25 cellular contexts compared by ENCODE assay signal in the genomic region with DNA sequence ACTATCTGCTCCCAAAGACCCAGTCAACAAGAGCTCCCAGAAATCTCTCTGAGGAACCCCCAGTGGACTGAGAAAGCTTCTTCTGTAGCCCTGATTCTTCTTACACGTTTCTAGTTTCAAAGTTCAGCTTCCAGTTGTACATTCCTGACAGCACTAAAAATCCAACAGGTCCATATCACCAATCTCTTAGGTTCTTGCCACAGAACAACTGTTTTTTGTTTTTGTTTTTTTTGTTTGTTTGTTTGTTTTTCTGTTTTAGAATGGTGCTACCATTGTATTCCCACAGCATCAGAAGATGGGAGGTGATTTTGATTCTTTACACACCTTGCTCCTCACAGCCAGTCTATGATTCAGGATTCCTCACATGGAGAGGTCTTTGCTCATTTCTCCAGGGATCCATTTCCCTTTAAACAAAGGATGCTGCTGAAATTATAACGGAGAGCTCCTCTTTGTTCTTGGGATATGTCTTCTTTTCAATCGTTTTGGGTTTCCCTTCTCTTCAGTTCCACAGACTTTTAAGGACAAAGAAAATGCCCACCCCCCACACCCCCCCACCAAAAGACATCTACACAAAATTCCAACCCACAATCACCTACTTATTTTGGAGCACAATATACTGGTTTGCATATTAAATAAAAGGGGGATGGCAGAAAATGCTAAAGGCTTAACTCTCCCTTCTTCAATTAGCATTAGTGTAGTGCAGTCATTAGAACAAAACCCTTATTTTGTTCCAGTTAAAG. TPM values are rescaled to one million over a fixed set of nuclear protein-coding genes. Genes with fewer than 3 reads are reported as not detected.
DNase-seq lines count a peak whose midpoint lies in the region; ATAC-seq, FAIRE-seq and TF ChIP-seq lines count a peak whose summit lies in the region.
"Had no signal": no experiment of that assay in that cellular context is flagged by ENCODE, and none has a peak within 500 bp of the region (broad histone marks: within the 10 kb centered on the region; RNA-seq: fewer than 3 reads in every experiment).

No MANE protein-coding gene starts in this region.

- no peak overlapping the region for H3K9ac ChIP-seq in PC-3 (ENCODE audit: low read length)
- H3K9ac ChIP-seq: BLaER1 treated with 17β-estradiol and CSF1 and Interleukin-3, amounts not matched to agents 10 nM and 100 nM had no signal

- H3K36me3 ChIP-seq in urinary bladder (ENCODE audit: insufficient read depth): no peaks in the 10 kb centered on the region
- no peaks in the 10 kb centered on the region for H3K36me3 ChIP-seq in PC-3 (ENCODE audit: low read depth, low read length)
- H3K36me3 ChIP-seq: BLaER1 treated with 17β-estradiol and CSF1 and Interleukin-3, amounts not matched to agents 10 nM and 100 nM had no signal

- no peak for ATAC-seq in natural killer cell treated with Interleukin-12 subunit alpha and Interleukin-12 subunit beta and Interleukin-15 and Interleukin-18, amount 100 ng/mL, for 72 hours
- ATAC-seq in natural killer cell (no peak), PC-3 (no peak)

- H2AFZ ChIP-seq in PC-3 (ENCODE audit: low read length): no peak overlapping the region

- BruUV-seq in PC-3 (replicated peaks; lab: Mats Ljungman, UMichigan): no TSS peak

- H4K20me1 ChIP-seq in PC-3 (ENCODE audit: low read length): no peaks in the 10 kb centered on the region
- H4K20me1 ChIP-seq: BLaER1 treated with 17β-estradiol and CSF1 and Interleukin-3, amounts not matched to agents 10 nM and 100 nM had no signal

- no peaks in the 10 kb centered on the region for H3F3A ChIP-seq in PC-3 (ENCODE audit: low read length, unreplicated experiment)

- no peaks in the 10 kb centered on the region for H3K9me3 Mint-ChIP-seq in natural killer cell treated with Interleukin-12 subunit alpha and Interleukin-12 subunit beta and Interleukin-15 and Interleukin-18, amount 100 ng/mL, for 72 hours
- H3K9me3 Mint-ChIP-seq in natural killer cell (peaks cover 0 to 2% of the 10 kb centered on the region in 2 donors), brain (peaks cover 2 to 15% (median 3%) of the 10 kb centered on the region in 5 experiments), mesothelial cell of epicardium (peaks cover 10% of the 10 kb centered on the region)

- peak overlapping the region; percentile 11 to 46 for H3K27ac Mint-ChIP-seq in natural killer cell treated with Interleukin-12 subunit alpha and Interleukin-12 subunit beta and Interleukin-15 and Interleukin-18, amount 100 ng/mL, for 72 hours
- H3K27ac Mint-ChIP-seq in natural killer cell (no peak overlapping the region), brain (peak overlapping the region in 3 of 5 experiments; percentile 12 to 60 (median 32)), mesothelial cell of epicardium (peak overlapping the region; percentile 14)

- DNase-seq in natural killer cell treated with Interleukin-12 subunit alpha and Interleukin-12 subunit beta and Interleukin-15 and Interleukin-18, amount 100 ng/mL, for 72 hours (ENCODE audit: low spot score): no peak
- no peak for DNase-seq in natural killer cell
- DNase-seq in mesothelial cell of epicardium (ENCODE audit: low spot score in 2 of 2, unreplicated experiment in 2 of 2): no peak
- no peak for DNase-seq in NCI-H82 (lab: John Stamatoyannopoulos, UW)
- no peak for DNase-seq in frontal cortex (ENCODE audit: low spot score in 2 of 2)
- no peak for DNase-seq in PC-3
- DNase-seq: activated CD4-positive, alpha-beta T cell treated with anti-CD3 and anti-CD28 coated beads, Interleukin-2, amount 50 U/mL, for 1 hour; activated CD8-positive, alpha-beta memory T cell treated with anti-CD3 and anti-CD28 coated beads, Interleukin-2, amount 50 U/mL, for 48 hours; activated gamma-delta T cell; cerebellar nuclear complex; effector CD8-positive, alpha-beta T cell; glutamatergic neuron; KBM-7; naive B cell; NCI-H1092; NCI-H2029 treated with DMSO at 0.1 percent for 48 hours; NCI-H510A; SHP77; small intestine; stimulated activated CD4-positive, alpha-beta T cell treated with anti-CD3 and anti-CD28 coated beads, Interleukin-4, amount 100 ng/mL, for 1 hour had no signal

- POLR2A ChIA-PET in PC-3 (lab: Charles Lee; ENCODE audit: unreplicated experiment): no interaction called here

- H3K27me3 ChIP-seq in PC-3 (ENCODE audit: low read length): no peaks in the 10 kb centered on the region
- H3K27me3 ChIP-seq: BLaER1 treated with 17β-estradiol and CSF1 and Interleukin-3, amounts not matched to agents 10 nM and 100 nM had no signal

- CTCF ChIA-PET in PC-3 (lab: Charles Lee): no interaction called here

- H3K9me2 ChIP-seq in PC-3 (replicated peaks; ENCODE audit: low read length): no peaks in the 10 kb centered on the region

- WGBS in urinary bladder: 78% methylated on average over 3 of the region's 3 CpGs

- H3K4me1 Mint-ChIP-seq in natural killer cell treated with Interleukin-12 subunit alpha and Interleukin-12 subunit beta and Interleukin-15 and Interleukin-18, amount 100 ng/mL, for 72 hours (ENCODE audit: low read depth in 2 of 2): peaks cover 8 to 12% of the 10 kb centered on the region in 2 donors
- H3K4me1 Mint-ChIP-seq in natural killer cell: peaks cover 4% of the 10 kb centered on the region in 2 donors
- peaks cover 37% of the 10 kb centered on the region for H3K4me1 Mint-ChIP-seq in brain
- H3K4me1 Mint-ChIP-seq in mesothelial cell of epicardium: peaks cover 37% of the 10 kb centered on the region

- no peak overlapping the region for H3K4me3 ChIP-seq in urinary bladder (ENCODE audit: low read depth, low read length)
- no peak overlapping the region for H3K4me3 ChIP-seq in PC-3 (ENCODE audit: low read length)
- H3K4me3 ChIP-seq: BLaER1 treated with 17β-estradiol and CSF1 and Interleukin-3, amounts not matched to agents 10 nM and 100 nM had no signal

- TF ChIP-seq CTCF in natural killer cell (IDR thresholded peaks at IDR 0.05) (no peak), brain (conservative IDR thresholded peaks at IDR 0.05) (no peak), mesothelial cell of epicardium (IDR thresholded peaks at IDR 0.05; ENCODE audit: unreplicated experiment) (no peak), PC-3 (conservative IDR thresholded peaks at IDR 0.05; ENCODE audit: low read depth, low read length) (no peak)

- H3K27ac ChIP-seq in urinary bladder (ENCODE audit: low read depth) (peak overlapping the region; percentile 10), PC-3 (ENCODE audit: low read length) (no peak overlapping the region)

- H3K4me2 ChIP-seq in PC-3 (ENCODE audit: low read length): no peak overlapping the region

- intact Hi-C loops in natural killer cell (cut with micrococcal nuclease): no loop called here
- intact Hi-C loops in PC-3 (cut with micrococcal nuclease): no loop called here

- H3K4me1 ChIP-seq in urinary bladder (ENCODE audit: insufficient read depth): no peaks in the 10 kb centered on the region
- peaks cover 17% of the 10 kb centered on the region for H3K4me1 ChIP-seq in PC-3 (ENCODE audit: insufficient read depth, low read length)

- H3K4me3 Mint-ChIP-seq in natural killer cell treated with Interleukin-12 subunit alpha and Interleukin-12 subunit beta and Interleukin-15 and Interleukin-18, amount 100 ng/mL, for 72 hours: no peak overlapping the region
- H3K4me3 Mint-ChIP-seq in natural killer cell (no peak overlapping the region), brain (no peak overlapping the region), mesothelial cell of epicardium (no peak overlapping the region)
- H3K4me3 Mint-ChIP-seq: naive B cell had no signal

- FAIRE-seq in frontal cortex (lab: Jason Lieb, UNC): no peak
- FAIRE-seq: G401.6 had no signal

- H3K79me2 ChIP-seq in PC-3 (ENCODE audit: low read length): no peaks in the 10 kb centered on the region

- no peaks in the 10 kb centered on the region for H3K36me3 Mint-ChIP-seq in natural killer cell treated with Interleukin-12 subunit alpha and Interleukin-12 subunit beta and Interleukin-15 and Interleukin-18, amount 100 ng/mL, for 72 hours
- H3K36me3 Mint-ChIP-seq in natural killer cell (no peaks in the 10 kb centered on the region), brain (no peaks in the 10 kb centered on the region), mesothelial cell of epicardium (peaks cover 4% of the 10 kb centered on the region)

- H3K27me3 Mint-ChIP-seq in natural killer cell treated with Interleukin-12 subunit alpha and Interleukin-12 subunit beta and Interleukin-15 and Interleukin-18, amount 100 ng/mL, for 72 hours: peaks cover 0 to 3% of the 10 kb centered on the region in 2 donors
- H3K27me3 Mint-ChIP-seq in natural killer cell (ENCODE audit: low read depth in 2 of 2) (no peaks in the 10 kb centered on the region), brain (peaks cover 3% of the 10 kb centered on the region), mesothelial cell of epicardium (ENCODE audit: low read depth) (no peaks in the 10 kb centered on the region)
- H3K27me3 Mint-ChIP-seq: naive B cell had no signal

- H3K9me3 ChIP-seq in PC-3 (ENCODE audit: low read length): no peaks in the 10 kb centered on the region

RNA-seq across cellular contexts. Expression of a gene that starts 56.1 kb away (rescaled TPM):
- total RNA-seq in natural killer cell treated with Interleukin-12 subunit alpha and Interleukin-12 subunit beta and Interleukin-15 and Interleukin-18, amount 100 ng/mL, for 72 hours: 1 to 10 TPM in 1 of 2 donors, under 1 TPM in 1; 0.19 to 3.1 TPM
- 10 to 100 TPM in 1 of 3 donors, 1 to 10 TPM in 1, under 1 TPM in 1; 0.85 to 13.4 (median 2.2) TPM for total RNA-seq in natural killer cell
- polyA plus RNA-seq in brain (ENCODE audit: insufficient read depth, low read depth, low replicate concordance): 4.3 TPM
- total RNA-seq in mesothelial cell of epicardium: 98.5 to 110 TPM (median 109 TPM) in 3 replicates
- 51.8 TPM for total RNA-seq in urinary bladder
- 12.9 TPM for polyA plus RNA-seq in urinary bladder
- 3.3 TPM for total RNA-seq in frontal cortex
- total RNA-seq in PC-3 (2014; rRNA removed): 3.6 and 4.3 TPM in 2 replicates

RNA-seq across cellular contexts. Expression of a gene that starts 57.6 kb away (rescaled TPM):
- not detected for total RNA-seq in natural killer cell treated with Interleukin-12 subunit alpha and Interleukin-12 subunit beta and Interleukin-15 and Interleukin-18, amount 100 ng/mL, for 72 hours
- under 1 TPM in 1 of 3 donors, not detected in 2; 0.66 TPM for total RNA-seq in natural killer cell
- polyA plus RNA-seq in brain (ENCODE audit: insufficient read depth, low read depth, low replicate concordance): 1.7 TPM
- total RNA-seq in mesothelial cell of epicardium: 0.54 to 0.71 TPM (median 0.59 TPM) in 3 replicates
- 0.85 TPM for total RNA-seq in urinary bladder
- 2.4 TPM for polyA plus RNA-seq in urinary bladder
- 2.4 TPM for total RNA-seq in frontal cortex
- total RNA-seq in PC-3 (2014; rRNA removed): 0.36 TPM in 1 of 2 replicates, not detected in the other
- total RNA-seq: A673 had no signal

Comparison
In these comparisons a context has a peak if more than half of its experiments do, and no peak if none do; other contexts are left out.
1. H3K27ac Mint-ChIP-seq: peak in natural killer cell treated with Interleukin-12 subunit alpha and Interleukin-12 subunit beta and Interleukin-15 and Interleukin-18, amount 100 ng/mL, for 72 hours (2 of 2), brain (3 of 5) and mesothelial cell of epicardium (single experiment); none in natural killer cell (0 of 2).